Comparison of ENCODE assay signal across 24 cellular contexts in genomic region chr19:54608205-54608604, GRCh38. TPM values are rescaled to one million over a fixed set of nuclear protein-coding genes. Genes with fewer than 3 reads are reported as not detected.
DNase-seq lines count a peak whose midpoint lies in the region; ATAC-seq, FAIRE-seq and TF ChIP-seq lines count a peak whose summit lies in the region.
"Had no signal": no experiment of that assay in that cellular context is flagged by ENCODE, and none has a peak within 500 bp of the region (broad histone marks: within the 10 kb centered on the region; RNA-seq: fewer than 3 reads in every experiment).

No MANE protein-coding gene starts in this region.

- H3K27me3 Mint-ChIP-seq in CD14-positive monocyte (ENCODE audit: low read depth in 3 of 3) (peaks cover 0 to 4% (median 1%) of the 10 kb centered on the region in 3 donors), osteocyte (ENCODE audit: unreplicated experiment) (no peaks in the 10 kb centered on the region)
- H3K27me3 Mint-ChIP-seq in stimulated activated naive B cell treated with anti-CD40 and anti-IgM and Interleukin-4, amounts not matched to agents 10 μg/mL and 1 μg/mL and 100 μg/mL, for 72 hours, result no peaks in the 10 kb centered on the region

- H3K36me3 Mint-ChIP-seq in CD14-positive monocyte (peaks cover 6 to 9% of the 10 kb centered on the region in 2 donors), osteocyte (ENCODE audit: unreplicated experiment) (no peaks in the 10 kb centered on the region)
- H3K36me3 Mint-ChIP-seq in stimulated activated naive B cell treated with anti-CD40 and anti-IgM and Interleukin-4, amounts not matched to agents 10 μg/mL and 1 μg/mL and 100 μg/mL, for 72 hours, result peaks cover 8 to 18% of the 10 kb centered on the region in 2 donors
- H3K36me3 Mint-ChIP-seq: CD4-positive, CD25-positive, alpha-beta regulatory T cell; CD8-positive, alpha-beta T cell had no signal

- H3K9me3 Mint-ChIP-seq in CD14-positive monocyte, result peaks cover 0 to 5% (median 3%) of the 10 kb centered on the region in 7 donors
- peaks cover 43% of the 10 kb centered on the region for H3K9me3 Mint-ChIP-seq in osteocyte (ENCODE audit: unreplicated experiment)
- peaks cover 10 to 11% of the 10 kb centered on the region in 2 donors for H3K9me3 Mint-ChIP-seq in stimulated activated naive B cell treated with anti-CD40 and anti-IgM and Interleukin-4, amounts not matched to agents 10 μg/mL and 1 μg/mL and 100 μg/mL, for 72 hours

- CTCF ChIA-PET in GM12878 (lab: Yijun Ruan, JAX), result no interaction called here

- no peaks in the 10 kb centered on the region for H3K27me3 ChIP-seq in GM12878 (replicated peaks in 1 of 2; ENCODE audit: control insufficient read depth in 2 of 2, insufficient read depth in 2 of 2, low read length in 1 of 2)
- H3K27me3 ChIP-seq: BE2C had no signal

- peaks cover 71% of the 10 kb centered on the region for H3K4me1 Mint-ChIP-seq in CD14-positive monocyte
- no peaks in the 10 kb centered on the region for H3K4me1 Mint-ChIP-seq in osteocyte (ENCODE audit: unreplicated experiment)
- peaks cover 49 to 81% of the 10 kb centered on the region in 2 donors for H3K4me1 Mint-ChIP-seq in stimulated activated naive B cell treated with anti-CD40 and anti-IgM and Interleukin-4, amounts not matched to agents 10 μg/mL and 1 μg/mL and 100 μg/mL, for 72 hours
- H3K4me1 Mint-ChIP-seq: CD4-positive, CD25-positive, alpha-beta regulatory T cell had no signal

- H3K4me3 ChIP-seq in GM12878, result no peak overlapping the region
- H3K4me3 ChIP-seq: A549, HAP-1 had no signal

- 85% methylated on average over 7 of the region's 7 CpGs for WGBS in GM12878 (ENCODE audit: insufficient coverage, insufficient replicate concordance, low lambda C conversion rate, missing lambda C conversion rate)

- no TSS peak for BruUV-seq in GM12878 (replicated peaks; lab: Mats Ljungman, UMichigan)

- no peak for DNase-seq in CD14-positive monocyte (ENCODE audit: low spot score)
- DNase-seq in GM12878 (ENCODE audit: low read depth, low spot score), result no peak
- DNase-seq in osteocyte (ENCODE audit: extremely low spot score, unreplicated experiment), result peak; percentile 76
- no peak for DNase-seq in stimulated activated naive B cell treated with anti-CD40 and anti-IgM and Interleukin-4, amounts not matched to agents 10 μg/mL and 1 μg/mL and 100 μg/mL, for 72 hours
- no peak for DNase-seq in GM03348 (ENCODE audit: low spot score)
- no peak for DNase-seq in retina
- DNase-seq in activated CD4-positive, alpha-beta T cell treated with anti-CD3 and anti-CD28 coated beads for 48 hours, result no peak
- DNase-seq: 8988T; ACHN; AML-193; BE2C; C1 segment of cervical spinal cord; Caco-2; CD4-positive, CD25-positive, alpha-beta regulatory T cell; CD8-positive, alpha-beta T cell; DMS153; DND-41; GOT3; HFFc6 had no signal

- RAD21 ChIA-PET in GM12878 (lab: Charles Lee; ENCODE audit: unreplicated experiment), result no interaction called here

- H3K4me3 Mint-ChIP-seq in CD14-positive monocyte (peak overlapping the region in 1 of 2 donors; percentile 13), osteocyte (ENCODE audit: unreplicated experiment) (no peak overlapping the region)
- peak overlapping the region in 1 of 2 donors; percentile 15 for H3K4me3 Mint-ChIP-seq in stimulated activated naive B cell treated with anti-CD40 and anti-IgM and Interleukin-4, amounts not matched to agents 10 μg/mL and 1 μg/mL and 100 μg/mL, for 72 hours
- H3K4me3 Mint-ChIP-seq: CD4-positive, CD25-positive, alpha-beta regulatory T cell; CD8-positive, alpha-beta T cell; HFFc6 had no signal

- POLR2A ChIA-PET in GM12878 (lab: Charles Lee), result interaction anchor here (0.8 to 3.4 kb wide), 2 partner anchors 9 to 12 kb away, joined by 3 to 14 read pairs; no protein-coding TSS in a partner anchor

- H3K36me3 ChIP-seq in GM12878 (ENCODE audit: control insufficient read depth in 2 of 2, insufficient read depth in 2 of 2, low read length in 1 of 2), result no peaks in the 10 kb centered on the region
- H3K36me3 ChIP-seq: BE2C, HAP-1 had no signal

- H3K27ac ChIP-seq in GM12878 (ENCODE audit: control insufficient read depth, insufficient read depth), result peak overlapping the region; percentile 84
- H3K27ac ChIP-seq: A549 had no signal

- no peak overlapping the region for H3K4me2 ChIP-seq in GM12878 (ENCODE audit: control insufficient read depth, insufficient read depth)
- H3K4me2 ChIP-seq: A549 had no signal

- no peak for TF ChIP-seq POLR2A in GM12878 (IDR thresholded peaks at IDR 0.05; ENCODE audit: low read depth, low read length)

- H4K20me1 ChIP-seq in GM12878 (ENCODE audit: control insufficient read depth, insufficient read depth), result no peaks in the 10 kb centered on the region

- H3K9me3 ChIP-seq in GM12878 (replicated peaks; ENCODE audit: control insufficient read depth, insufficient read depth, low read length), result peaks cover 15% of the 10 kb centered on the region
- H3K9me3 ChIP-seq: BE2C, HAP-1 had no signal

- SMC1A ChIA-PET in GM12878 (lab: Charles Lee; ENCODE audit: uncharacterized antibody, unreplicated experiment), result interaction anchor here (4.2 kb wide), 1 partner anchor 11 kb away, joined by 20 read pairs; no protein-coding TSS in a partner anchor

- intact Hi-C loops in CD14-positive monocyte (cut with micrococcal nuclease), result loop anchor here in 1 of 2 donors (5.0 kb wide), 1 partner anchor 36 kb away; the partner anchor contains the start of gene LILRA2
- intact Hi-C loops in GM12878 (cut with micrococcal nuclease; ENCODE audit: unreplicated experiment), result loop anchor here (5.0 kb wide), 1 partner anchor 41 kb away; no protein-coding TSS in a partner anchor

- H2AFZ ChIP-seq in GM12878 (ENCODE audit: control insufficient read depth, low read depth, low read length), result no peak overlapping the region

- FAIRE-seq in GM12878 (lab: Jason Lieb, UNC), result no peak
- FAIRE-seq: A549, G401.6, GM18507, H54 had no signal

- no peak overlapping the region for H3K9ac ChIP-seq in GM12878 (ENCODE audit: control insufficient read depth, insufficient read depth, low read length)

- H3K79me2 ChIP-seq in GM12878 (ENCODE audit: control insufficient read depth, insufficient read depth, low read length), result no peaks in the 10 kb centered on the region; the same call in 1 of the 2 replicates

- peaks cover 33% of the 10 kb centered on the region for H3K4me1 ChIP-seq in GM12878 (ENCODE audit: control insufficient read depth, insufficient read depth, low read length)
- H3K4me1 ChIP-seq: A549, BE2C, Caco-2, HAP-1 had no signal

- TF ChIP-seq EP300 in GM12878 (IDR thresholded peaks at IDR 0.05; ENCODE audit: borderline replicate concordance in 1 of 2, control insufficient read depth in 1 of 2, low read depth in 2 of 2, low read length in 2 of 2), result no peak

- in situ Hi-C loops in GM12878 (cut with MboI), result no loop called here

- H3K27ac Mint-ChIP-seq in CD14-positive monocyte (peak overlapping the region; percentile 78 to 96 (median 91)), osteocyte (ENCODE audit: unreplicated experiment) (no peak overlapping the region)
- H3K27ac Mint-ChIP-seq in stimulated activated naive B cell treated with anti-CD40 and anti-IgM and Interleukin-4, amounts not matched to agents 10 μg/mL and 1 μg/mL and 100 μg/mL, for 72 hours, result peak overlapping the region; percentile 37
- H3K27ac Mint-ChIP-seq: CD4-positive, CD25-positive, alpha-beta regulatory T cell; CD8-positive, alpha-beta T cell; HFFc6 had no signal

- ATAC-seq in GM12878, result no peak
- ATAC-seq in stimulated activated naive B cell treated with anti-CD40 and anti-IgM and Interleukin-4, amounts not matched to agents 10 μg/mL and 1 μg/mL and 100 μg/mL, for 72 hours (replicated peaks), result no peak
- ATAC-seq: A549; CD8-positive, alpha-beta T cell had no signal

- no peak for TF ChIP-seq RAD21 in GM12878 (IDR thresholded peaks at IDR 0.05; ENCODE audit: insufficient read depth, low read depth, low read length)

- TF ChIP-seq CTCF in CD14-positive monocyte (IDR thresholded peaks at IDR 0.05) (no peak), GM12878 (IDR thresholded peaks at IDR 0.05 in 2 of 3, conservative IDR thresholded peaks at IDR 0.05 in 1 of 3; ENCODE audit: control insufficient read depth in 2 of 3, extremely low read depth in 1 of 3, insufficient read depth in 1 of 3, low read depth in 3 of 3, low read length in 3 of 3) (no peak), osteocyte (IDR thresholded peaks at IDR 0.05) (no peak)

RNA-seq across cellular contexts. Expression of gene LILRA1, which starts 14.8 kb away (rescaled TPM):
- polyA plus RNA-seq in CD14-positive monocyte, result 100 to 1,000 TPM in 1 of 2 donors, 10 to 100 TPM in 1; 88.5 to 151 TPM
- 0.27 and 0.65 TPM in 2 replicates for total RNA-seq in GM12878 (2013; cell fraction: nucleolus; rRNA removed)
- total RNA-seq in GM12878 (2014; rRNA removed), result not detected in 2 replicates
- not detected in 2 replicates for total RNA-seq in GM12878 (2014; rRNA removed; fragmentation: Illumina TruSeq; extraction: Trizol)
- not detected in 2 replicates for total RNA-seq in GM12878 (2021)
- 0.10 TPM for polyA plus RNA-seq in GM12878 (2011; ENCODE audit: low read depth)
- polyA plus RNA-seq in GM12878 (2011; rRNA removed), result not detected in 2 replicates
- polyA plus RNA-seq in GM12878 (2011; cell fraction: cytosol; rRNA removed), result 0.03 TPM in 1 of 2 replicates, not detected in the other
- polyA plus RNA-seq in GM12878 (2011; cell fraction: nucleus; rRNA removed), result not detected in 2 replicates
- 0.16 and 0.21 TPM in 2 replicates for polyA plus RNA-seq in GM12878 (2012)
- 0.04 TPM in 1 of 2 replicates, not detected in the other for polyA plus RNA-seq in GM12878 (2014; fragmentation: Illumina TruSeq; extraction: Trizol)
- polyA plus RNA-seq in GM12878 (2014; fragmentation: Nextera tagmentation; extraction: Ambion mirVana), result not detected
- not detected in 2 replicates for polyA plus RNA-seq in GM12878 (2014; rRNA removed)
- polyA plus RNA-seq in GM12878 (2016; fragmentation: Nextera tagmentation; extraction: Ambion mirVana), result not detected
- polyA minus RNA-seq in GM12878 (2011; rRNA and poly(A)+ RNA removed), result not detected in 2 replicates
- polyA minus RNA-seq in GM12878 (2011; cell fraction: cytosol; rRNA and poly(A)+ RNA removed), result not detected in 2 replicates
- not detected in 2 replicates for polyA minus RNA-seq in GM12878 (2011; cell fraction: nucleus; rRNA and poly(A)+ RNA removed)
- total RNA-seq in osteocyte, result not detected in 2 replicates
- total RNA-seq: Caco-2; CD4-positive, CD25-positive, alpha-beta regulatory T cell; CD8-positive, alpha-beta T cell; HFFc6 had no signal
- polyA plus RNA-seq: A549 had no signal

RNA-seq across cellular contexts. Expression of gene LILRB1, which starts 22.1 kb away (rescaled TPM):
- polyA plus RNA-seq in CD14-positive monocyte (10 to 100 TPM; 27.2 to 60.6 TPM), GM12878 (2011; rRNA removed) (36.2 and 66.8 TPM in 2 replicates), GM12878 (2014; fragmentation: Illumina TruSeq; extraction: Trizol) (30.5 and 56.8 TPM in 2 replicates), GM12878 (2014; fragmentation: Nextera tagmentation; extraction: Ambion mirVana) (10 to 100 TPM in 1 of 2 experiments, 1 to 10 TPM in 1; 4.9 to 15.9 TPM), GM12878 (2014; rRNA removed) (92.2 and 96.2 TPM in 2 replicates), GM12878 (2016; fragmentation: Nextera tagmentation; extraction: Ambion mirVana) (10 to 100 TPM; 41.8 to 43.3 TPM)
- total RNA-seq in GM12878 (2013; cell fraction: nucleolus; rRNA removed), result 444 and 455 TPM in 2 replicates
- total RNA-seq in GM12878 (2014; rRNA removed) (49.4 and 59.7 TPM in 2 replicates), GM12878 (2014; rRNA removed; fragmentation: Illumina TruSeq; extraction: Trizol) (39.8 and 40.9 TPM in 2 replicates), GM12878 (2021) (61.5 and 70.5 TPM in 2 replicates), osteocyte (not detected in 2 replicates)
- 30.7 TPM for polyA plus RNA-seq in GM12878 (2011; ENCODE audit: low read depth)
- 70.8 and 98.8 TPM in 2 replicates for polyA plus RNA-seq in GM12878 (2011; cell fraction: cytosol; rRNA removed)
- polyA plus RNA-seq in GM12878 (2011; cell fraction: nucleus; rRNA removed), result 272 and 290 TPM in 2 replicates
- polyA plus RNA-seq in GM12878 (2012), result 85.9 and 97.0 TPM in 2 replicates
- polyA minus RNA-seq in GM12878 (2011; rRNA and poly(A)+ RNA removed), result 77.6 and 102 TPM in 2 replicates
- 22.2 and 23.7 TPM in 2 replicates for polyA minus RNA-seq in GM12878 (2011; cell fraction: cytosol; rRNA and poly(A)+ RNA removed)
- 105 and 129 TPM in 2 replicates for polyA minus RNA-seq in GM12878 (2011; cell fraction: nucleus; rRNA and poly(A)+ RNA removed)
- total RNA-seq: Caco-2; CD4-positive, CD25-positive, alpha-beta regulatory T cell; HFFc6 had no signal
- polyA plus RNA-seq: A549 had no signal

RNA-seq across cellular contexts. Expression of gene LILRA2, which starts 34.6 kb away (rescaled TPM):
- 100 to 1,000 TPM; 377 to 451 TPM for polyA plus RNA-seq in CD14-positive monocyte
- total RNA-seq in GM12878 (2013; cell fraction: nucleolus; rRNA removed), result 2.1 and 2.4 TPM in 2 replicates
- total RNA-seq in GM12878 (2014; rRNA removed), result 0.38 and 0.51 TPM in 2 replicates
- total RNA-seq in GM12878 (2014; rRNA removed; fragmentation: Illumina TruSeq; extraction: Trizol), result 0.40 and 0.60 TPM in 2 replicates
- 1.1 and 1.5 TPM in 2 replicates for total RNA-seq in GM12878 (2021)
- 0.14 TPM for polyA plus RNA-seq in GM12878 (2011; ENCODE audit: low read depth)
- 0.10 and 0.20 TPM in 2 replicates for polyA plus RNA-seq in GM12878 (2011; rRNA removed)
- polyA plus RNA-seq in GM12878 (2011; cell fraction: cytosol; rRNA removed), result 0.18 and 0.36 TPM in 2 replicates
- polyA plus RNA-seq in GM12878 (2011; cell fraction: nucleus; rRNA removed), result 0.12 and 0.22 TPM in 2 replicates
- polyA plus RNA-seq in GM12878 (2012), result 0.73 and 0.89 TPM in 2 replicates
- polyA plus RNA-seq in GM12878 (2014; fragmentation: Illumina TruSeq; extraction: Trizol), result 0.13 and 0.91 TPM in 2 replicates
- under 1 TPM; 0.16 to 0.24 TPM for polyA plus RNA-seq in GM12878 (2014; fragmentation: Nextera tagmentation; extraction: Ambion mirVana)
- 1.1 and 1.8 TPM in 2 replicates for polyA plus RNA-seq in GM12878 (2014; rRNA removed)
- under 1 TPM; 0.43 TPM for polyA plus RNA-seq in GM12878 (2016; fragmentation: Nextera tagmentation; extraction: Ambion mirVana)
- 0.36 TPM in 1 of 2 replicates, not detected in the other for polyA minus RNA-seq in GM12878 (2011; rRNA and poly(A)+ RNA removed)
- not detected in 2 replicates for polyA minus RNA-seq in GM12878 (2011; cell fraction: cytosol; rRNA and poly(A)+ RNA removed)
- polyA minus RNA-seq in GM12878 (2011; cell fraction: nucleus; rRNA and poly(A)+ RNA removed), result 0.24 TPM in 1 of 2 replicates, not detected in the other
- total RNA-seq in osteocyte, result not detected in 2 replicates
- total RNA-seq: Caco-2; CD4-positive, CD25-positive, alpha-beta regulatory T cell; CD8-positive, alpha-beta T cell; HFFc6 had no signal
- polyA plus RNA-seq: A549 had no signal

RNA-seq across cellular contexts. Expression of gene LILRB4, which starts 54.6 kb away (rescaled TPM):
- 10 to 100 TPM; 35.8 to 58.0 TPM for polyA plus RNA-seq in CD14-positive monocyte
- 18.8 and 20.1 TPM in 2 replicates for total RNA-seq in GM12878 (2013; cell fraction: nucleolus; rRNA removed)
- 18.3 and 18.4 TPM in 2 replicates for total RNA-seq in GM12878 (2014; rRNA removed)
- total RNA-seq in GM12878 (2014; rRNA removed; fragmentation: Illumina TruSeq; extraction: Trizol), result 16.2 and 16.5 TPM in 2 replicates
- total RNA-seq in GM12878 (2021), result 25.2 and 26.0 TPM in 2 replicates
- 2.5 TPM for polyA plus RNA-seq in GM12878 (2011; ENCODE audit: low read depth)
- polyA plus RNA-seq in GM12878 (2011; rRNA removed), result 1.5 and 3.1 TPM in 2 replicates
- 3.9 and 4.7 TPM in 2 replicates for polyA plus RNA-seq in GM12878 (2011; cell fraction: cytosol; rRNA removed)
- polyA plus RNA-seq in GM12878 (2011; cell fraction: nucleus; rRNA removed), result 7.5 and 8.1 TPM in 2 replicates
- 5.3 and 5.5 TPM in 2 replicates for polyA plus RNA-seq in GM12878 (2012)
- polyA plus RNA-seq in GM12878 (2014; fragmentation: Illumina TruSeq; extraction: Trizol), result 17.4 and 28.7 TPM in 2 replicates
- polyA plus RNA-seq in GM12878 (2014; fragmentation: Nextera tagmentation; extraction: Ambion mirVana), result 1 to 10 TPM; 2.0 to 4.9 TPM
- polyA plus RNA-seq in GM12878 (2014; rRNA removed), result 39.8 and 39.9 TPM in 2 replicates
- 10 to 100 TPM; 14.3 to 15.5 TPM for polyA plus RNA-seq in GM12878 (2016; fragmentation: Nextera tagmentation; extraction: Ambion mirVana)
- polyA minus RNA-seq in GM12878 (2011; rRNA and poly(A)+ RNA removed), result 3.7 and 4.8 TPM in 2 replicates
- 1.1 TPM in 1 of 2 replicates, not detected in the other for polyA minus RNA-seq in GM12878 (2011; cell fraction: cytosol; rRNA and poly(A)+ RNA removed)
- polyA minus RNA-seq in GM12878 (2011; cell fraction: nucleus; rRNA and poly(A)+ RNA removed), result 2.9 and 3.0 TPM in 2 replicates
- total RNA-seq in osteocyte, result not detected in 2 replicates
- total RNA-seq: Caco-2; CD4-positive, CD25-positive, alpha-beta regulatory T cell; HFFc6 had no signal
- polyA plus RNA-seq: A549; CD4-positive, CD25-positive, alpha-beta regulatory T cell had no signal

Comparison
In these comparisons a context has a peak if more than half of its experiments do, and no peak if none do; other contexts are left out.
1. RNA of gene LILRB1, which starts 22.1 kb away (total RNA-seq): 39.8 to 455 TPM in GM12878; not detected in osteocyte; every median in the first group is over 10 times any median in the second.